In the genomic region with DNA sequence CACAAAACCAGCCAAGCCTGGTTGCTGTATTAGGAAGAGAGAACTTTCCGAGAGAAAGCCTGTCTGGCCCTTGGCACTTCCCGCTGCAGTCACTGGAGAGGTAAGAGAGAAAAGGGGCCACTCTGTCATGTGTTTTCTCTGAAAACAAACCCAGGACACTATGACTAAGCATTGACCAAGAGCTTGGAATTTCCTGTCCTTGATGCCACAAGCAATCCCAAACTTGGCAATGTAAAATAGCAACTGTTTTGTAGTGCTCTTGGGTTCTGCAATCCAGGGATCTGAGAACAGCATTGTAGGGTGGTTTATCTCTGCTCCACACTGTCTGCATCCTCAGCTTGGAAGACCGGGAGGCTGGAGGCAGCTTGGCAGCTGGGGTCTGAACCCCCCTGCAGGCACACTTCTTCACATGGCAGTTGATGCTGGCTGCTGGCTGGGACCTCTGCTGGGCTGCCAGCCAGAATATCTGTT, we compare ENCODE assay signal across 11 cellular contexts.
DNase-seq lines count a peak whose midpoint lies in the region; ATAC-seq, FAIRE-seq and TF ChIP-seq lines count a peak whose summit lies in the region.
"Had no signal": no experiment of that assay in that cellular context is flagged by ENCODE, and none has a peak within 500 bp of the region (broad histone marks: within the 10 kb centered on the region; RNA-seq: fewer than 3 reads in every experiment).

No MANE protein-coding gene starts in this region.

- peaks cover 0 to 2% (median 0%) of the 10 kb centered on the region in 4 donors for H3K4me1 Mint-ChIP-seq in naive thymus-derived CD8-positive, alpha-beta T cell

- FAIRE-seq in bronchial epithelial cell (lab: Jason Lieb, UNC): peak; percentile 7
- FAIRE-seq: A549 had no signal

- POLR2A ChIA-PET in naive thymus-derived CD8-positive, alpha-beta T cell (lab: Charles Lee): no interaction called here

- H3K27me3 ChIP-seq in bronchial epithelial cell (ENCODE audit: control insufficient read depth, insufficient read depth, low read length): no peaks in the 10 kb centered on the region
- H3K27me3 ChIP-seq: ovary had no signal

- peaks cover 8 to 30% (median 22%) of the 10 kb centered on the region in 5 donors for H3K27me3 Mint-ChIP-seq in naive thymus-derived CD8-positive, alpha-beta T cell

- no peak overlapping the region for H3K4me3 ChIP-seq in bronchial epithelial cell (ENCODE audit: low read depth, low read length)
- H3K4me3 ChIP-seq: A549, ovary had no signal

- ATAC-seq in HG03139 (IDR thresholded peaks at IDR 0.05; ENCODE audit: unreplicated experiment) (no peak), GM19395 (IDR thresholded peaks at IDR 0.05; ENCODE audit: unreplicated experiment) (no peak)
- ATAC-seq in naive thymus-derived CD8-positive, alpha-beta T cell: no peak
- ATAC-seq: A549 had no signal

- H3K36me3 ChIP-seq in bronchial epithelial cell (ENCODE audit: control insufficient read depth, insufficient read depth, low read length): no peaks in the 10 kb centered on the region
- H3K36me3 ChIP-seq: ovary had no signal

- DNase-seq in NCI-H2029 (lab: John Stamatoyannopoulos, UW) (peak; percentile 40), NCI-H2029 treated with DMSO at 0.1 percent for 48 hours (lab: John Stamatoyannopoulos, UW) (no peak), bronchial epithelial cell (ENCODE audit: low read depth) (peak; percentile 67), islet precursor cell (peak; percentile 85)
- DNase-seq in activated effector memory CD4-positive, alpha-beta T cell treated with Interleukin-2 at 50 U/mL for 16 hours: no peak
- no peak for DNase-seq in naive thymus-derived CD8-positive, alpha-beta T cell
- DNase-seq: activated CD8-positive, alpha-beta memory T cell treated with anti-CD3 and anti-CD28 coated beads for 24 hours; ovary had no signal

- no peak overlapping the region for H3K4me3 Mint-ChIP-seq in naive thymus-derived CD8-positive, alpha-beta T cell

- no peak for TF ChIP-seq CTCF in bronchial epithelial cell (IDR thresholded peaks at IDR 0.05; ENCODE audit: insufficient read depth, low read length, severe bottlenecking)

- no peaks in the 10 kb centered on the region for H3K9me3 Mint-ChIP-seq in naive thymus-derived CD8-positive, alpha-beta T cell

- no peaks in the 10 kb centered on the region for H3K36me3 Mint-ChIP-seq in naive thymus-derived CD8-positive, alpha-beta T cell

- H3K27ac Mint-ChIP-seq in naive thymus-derived CD8-positive, alpha-beta T cell: no peak overlapping the region

Comparison
In these comparisons a context has a peak if more than half of its experiments do, and no peak if none do; other contexts are left out.
1. DNase-seq: peak in NCI-H2029 (single experiment), bronchial epithelial cell (single experiment) and islet precursor cell (single experiment); none in NCI-H2029 treated with DMSO at 0.1 percent for 48 hours (single experiment), activated effector memory CD4-positive, alpha-beta T cell treated with Interleukin-2 at 50 U/mL for 16 hours (single experiment) and naive thymus-derived CD8-positive, alpha-beta T cell (0 of 10).